8 cellular contexts compared by ENCODE assay signal in the genomic region with DNA sequence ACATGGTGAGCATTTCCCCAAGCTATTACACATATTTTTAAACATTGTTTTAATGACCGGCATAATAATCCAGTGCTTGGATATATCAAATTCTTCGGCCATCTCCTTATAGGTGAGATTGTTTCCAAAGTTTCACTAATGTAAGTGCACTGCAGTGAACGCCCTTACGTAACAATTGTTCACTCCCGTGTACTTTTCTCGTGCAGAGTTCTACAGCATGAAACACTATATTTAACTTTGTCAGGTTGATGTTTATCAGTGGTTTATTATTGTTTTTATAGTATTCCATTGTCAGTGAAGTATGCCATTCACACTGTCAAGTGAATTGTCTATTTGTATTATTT. TPM values are rescaled to one million over a fixed set of nuclear protein-coding genes. Genes with fewer than 3 reads are reported as not detected.
DNase-seq lines count a peak whose midpoint lies in the region; ATAC-seq and TF ChIP-seq lines count a peak whose summit lies in the region.

No MANE protein-coding gene starts in this region.

- WGBS in hepatocyte (ENCODE audit: low lambda C conversion rate, missing lambda C conversion rate): 57% methylated on average over 6 of the region's 6 CpGs

- H3K9me3 ChIP-seq in hepatocyte (ENCODE audit: low read depth): no peaks in the 10 kb centered on the region

- peak overlapping the region; percentile 85 for H3K27ac Mint-ChIP-seq in activated CD8-positive, alpha-beta T cell treated with anti-CD3 and anti-CD28 coated beads for 36 hours
- H3K27ac Mint-ChIP-seq in stimulated activated memory B cell treated with anti-CD40 and anti-IgM and Interleukin-4, amounts not matched to agents 10 μg/mL and 1 μg/mL and 100 μg/mL, for 72 hours: peak overlapping the region; percentile 98

- POLR2A ChIA-PET in activated CD8-positive, alpha-beta T cell treated with anti-CD3 and anti-CD28 coated beads for 36 hours (lab: Charles Lee): interaction anchor here (1.5 to 4.6 kb wide), 2 partner anchors 8 to 63 kb away, joined by 6 to 43 read pairs; partner anchors contain the start of genes NAPB and NXT1

- H3K4me2 ChIP-seq in hepatocyte: peak overlapping the region; percentile 73

- no peak overlapping the region for H3K4me3 ChIP-seq in hepatocyte

- peak overlapping the region; percentile 68 for H3K4me3 Mint-ChIP-seq in activated CD8-positive, alpha-beta T cell treated with anti-CD3 and anti-CD28 coated beads for 36 hours
- peak overlapping the region; percentile 96 for H3K4me3 Mint-ChIP-seq in stimulated activated memory B cell treated with anti-CD40 and anti-IgM and Interleukin-4, amounts not matched to agents 10 μg/mL and 1 μg/mL and 100 μg/mL, for 72 hours

- H2AFZ ChIP-seq in hepatocyte: peak overlapping the region; percentile 39

- H4K20me1 ChIP-seq in hepatocyte (ENCODE audit: insufficient read depth, poor library complexity, severe bottlenecking): no peaks in the 10 kb centered on the region

- peak overlapping the region; percentile 98 for H3K27ac ChIP-seq in hepatocyte

- DNase-seq in NCI-H748 (lab: John Stamatoyannopoulos, UW; ENCODE audit: unreplicated experiment): peak; percentile 42
- DNase-seq in NCI-H748 treated with DMSO at 0.1 percent for 48 hours (lab: John Stamatoyannopoulos, UW): no peak
- DNase-seq in activated CD8-positive, alpha-beta T cell treated with anti-CD3 and anti-CD28 coated beads for 36 hours: no peak
- no peak for DNase-seq in hepatocyte (ENCODE audit: low spot score)
- no peak for DNase-seq in OCI-M1 (lab: John Stamatoyannopoulos, UW)
- DNase-seq in ecto neural progenitor cell (ENCODE audit: low spot score): no peak

- no peak for ATAC-seq in activated CD8-positive, alpha-beta T cell treated with anti-CD3 and anti-CD28 coated beads for 36 hours
- no peak for ATAC-seq in stimulated activated memory B cell treated with anti-CD40 and anti-IgM and Interleukin-4, amounts not matched to agents 10 μg/mL and 1 μg/mL and 100 μg/mL, for 72 hours
- ATAC-seq in HG02885 (IDR thresholded peaks at IDR 0.05; ENCODE audit: poor library complexity, unreplicated experiment): no peak

- intact Hi-C loops in activated CD8-positive, alpha-beta T cell treated with anti-CD3 and anti-CD28 coated beads for 36 hours (cut with micrococcal nuclease): no loop called here

- H3K36me3 Mint-ChIP-seq in activated CD8-positive, alpha-beta T cell treated with anti-CD3 and anti-CD28 coated beads for 36 hours (ENCODE audit: low read depth): peaks cover 12% of the 10 kb centered on the region
- H3K36me3 Mint-ChIP-seq in stimulated activated memory B cell treated with anti-CD40 and anti-IgM and Interleukin-4, amounts not matched to agents 10 μg/mL and 1 μg/mL and 100 μg/mL, for 72 hours: peaks cover 11% of the 10 kb centered on the region

- H3K27me3 ChIP-seq in hepatocyte: no peaks in the 10 kb centered on the region

- peaks cover 15% of the 10 kb centered on the region for H3K79me2 ChIP-seq in hepatocyte

- H3K36me3 ChIP-seq in hepatocyte (replicated peaks; ENCODE audit: insufficient read depth, low read depth): no peaks in the 10 kb centered on the region

- no peaks in the 10 kb centered on the region for H3K9me2 ChIP-seq in hepatocyte (replicated peaks; ENCODE audit: insufficient read depth)

- peaks cover 35% of the 10 kb centered on the region for H3K4me1 Mint-ChIP-seq in activated CD8-positive, alpha-beta T cell treated with anti-CD3 and anti-CD28 coated beads for 36 hours (ENCODE audit: low read depth)
- peaks cover 35% of the 10 kb centered on the region for H3K4me1 Mint-ChIP-seq in stimulated activated memory B cell treated with anti-CD40 and anti-IgM and Interleukin-4, amounts not matched to agents 10 μg/mL and 1 μg/mL and 100 μg/mL, for 72 hours

- H3K4me1 ChIP-seq in hepatocyte (ENCODE audit: insufficient read depth): peaks cover 26% of the 10 kb centered on the region

- no peaks in the 10 kb centered on the region for H3K9me3 Mint-ChIP-seq in activated CD8-positive, alpha-beta T cell treated with anti-CD3 and anti-CD28 coated beads for 36 hours
- no peaks in the 10 kb centered on the region for H3K9me3 Mint-ChIP-seq in stimulated activated memory B cell treated with anti-CD40 and anti-IgM and Interleukin-4, amounts not matched to agents 10 μg/mL and 1 μg/mL and 100 μg/mL, for 72 hours

- TF ChIP-seq CTCF in activated CD8-positive, alpha-beta T cell treated with anti-CD3 and anti-CD28 coated beads for 36 hours (IDR thresholded peaks at IDR 0.05): no peak
- no peak for TF ChIP-seq CTCF in hepatocyte (IDR thresholded peaks at IDR 0.05; ENCODE audit: poor library complexity)

- H3K27me3 Mint-ChIP-seq in activated CD8-positive, alpha-beta T cell treated with anti-CD3 and anti-CD28 coated beads for 36 hours: no peaks in the 10 kb centered on the region
- no peaks in the 10 kb centered on the region for H3K27me3 Mint-ChIP-seq in stimulated activated memory B cell treated with anti-CD40 and anti-IgM and Interleukin-4, amounts not matched to agents 10 μg/mL and 1 μg/mL and 100 μg/mL, for 72 hours

- CTCF ChIA-PET in activated CD8-positive, alpha-beta T cell treated with anti-CD3 and anti-CD28 coated beads for 36 hours (lab: Charles Lee): interaction anchor here (0.9 to 1.9 kb wide), 4 partner anchors 8 to 248 kb away, joined by 3 to 7 read pairs (median 5); partner anchors contain the start of genes NAPB and NXT1

RNA-seq across cellular contexts. Expression of gene GZF1, which starts 3.4 kb away (rescaled TPM):
- 10 to 100 TPM; 11.8 to 13.7 TPM for total RNA-seq in activated CD8-positive, alpha-beta T cell treated with anti-CD3 and anti-CD28 coated beads for 36 hours
- 15.5 and 17.8 TPM in 2 replicates for total RNA-seq in hepatocyte
- 7.4 and 8.8 TPM in 2 replicates for polyA plus RNA-seq in hepatocyte

RNA-seq across cellular contexts. Expression of gene NXT1, which starts 7.9 kb away (rescaled TPM):
- 10 to 100 TPM; 35.8 to 37.8 TPM for total RNA-seq in activated CD8-positive, alpha-beta T cell treated with anti-CD3 and anti-CD28 coated beads for 36 hours
- 29.7 and 30.9 TPM in 2 replicates for total RNA-seq in hepatocyte
- 36.3 and 38.1 TPM in 2 replicates for polyA plus RNA-seq in hepatocyte
